1 cellular context compared by ENCODE assay signal in genomic region chr12:110782068-110782467, GRCh38.
TF ChIP-seq lines count a peak whose summit lies in the region.

No MANE protein-coding gene starts in this region.

TF ChIP-seq in HCT116, 20 proteins besides CTCF, POLR2A, EP300 and RAD21:
- TF ChIP-seq, protein P1, sequence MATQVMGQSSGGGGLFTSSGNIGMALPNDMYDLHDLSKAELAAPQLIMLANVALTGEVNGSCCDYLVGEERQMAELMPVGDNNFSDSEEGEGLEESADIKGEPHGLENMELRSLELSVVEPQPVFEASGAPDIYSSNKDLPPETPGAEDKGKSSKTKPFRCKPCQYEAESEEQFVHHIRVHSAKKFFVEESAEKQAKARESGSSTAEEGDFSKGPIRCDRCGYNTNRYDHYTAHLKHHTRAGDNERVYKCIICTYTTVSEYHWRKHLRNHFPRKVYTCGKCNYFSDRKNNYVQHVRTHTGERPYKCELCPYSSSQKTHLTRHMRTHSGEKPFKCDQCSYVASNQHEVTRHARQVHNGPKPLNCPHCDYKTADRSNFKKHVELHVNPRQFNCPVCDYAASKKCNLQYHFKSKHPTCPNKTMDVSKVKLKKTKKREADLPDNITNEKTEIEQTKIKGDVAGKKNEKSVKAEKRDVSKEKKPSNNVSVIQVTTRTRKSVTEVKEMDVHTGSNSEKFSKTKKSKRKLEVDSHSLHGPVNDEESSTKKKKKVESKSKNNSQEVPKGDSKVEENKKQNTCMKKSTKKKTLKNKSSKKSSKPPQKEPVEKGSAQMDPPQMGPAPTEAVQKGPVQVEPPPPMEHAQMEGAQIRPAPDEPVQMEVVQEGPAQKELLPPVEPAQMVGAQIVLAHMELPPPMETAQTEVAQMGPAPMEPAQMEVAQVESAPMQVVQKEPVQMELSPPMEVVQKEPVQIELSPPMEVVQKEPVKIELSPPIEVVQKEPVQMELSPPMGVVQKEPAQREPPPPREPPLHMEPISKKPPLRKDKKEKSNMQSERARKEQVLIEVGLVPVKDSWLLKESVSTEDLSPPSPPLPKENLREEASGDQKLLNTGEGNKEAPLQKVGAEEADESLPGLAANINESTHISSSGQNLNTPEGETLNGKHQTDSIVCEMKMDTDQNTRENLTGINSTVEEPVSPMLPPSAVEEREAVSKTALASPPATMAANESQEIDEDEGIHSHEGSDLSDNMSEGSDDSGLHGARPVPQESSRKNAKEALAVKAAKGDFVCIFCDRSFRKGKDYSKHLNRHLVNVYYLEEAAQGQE (IDR thresholded peaks at IDR 0.05; ENCODE audit: low read depth) = no peak
- TF ChIP-seq EZH2phosphoT487 (IDR thresholded peaks at IDR 0.05; ENCODE audit: borderline replicate concordance) (no peak), CEBPB (IDR thresholded peaks at IDR 0.05; ENCODE audit: low read depth) (no peak), YY1 (IDR thresholded peaks at IDR 0.05; ENCODE audit: extremely low read depth, insufficient replicate concordance, low read depth, low read length) (no peak), CBX3 (IDR thresholded peaks at IDR 0.05; ENCODE audit: low read depth) (no peak), FOSL1 (IDR thresholded peaks at IDR 0.05; ENCODE audit: low read depth) (no peak), POLR2AphosphoS5 (IDR thresholded peaks at IDR 0.05; ENCODE audit: low read depth, low read length) (no peak), SIN3A (IDR thresholded peaks at IDR 0.05; ENCODE audit: low read depth) (no peak), ATF3 (IDR thresholded peaks at IDR 0.05) (no peak), ELF1 (IDR thresholded peaks at IDR 0.05; ENCODE audit: borderline replicate concordance, low read depth) (no peak), ZBTB33 (IDR thresholded peaks at IDR 0.05; ENCODE audit: extremely low read depth, insufficient replicate concordance, low read length) (no peak), MAX (IDR thresholded peaks at IDR 0.05) (no peak), ZNF274 (IDR thresholded peaks at IDR 0.05; ENCODE audit: low read depth, low read length) (no peak), ZFX (IDR thresholded peaks at IDR 0.05) (no peak), JUND (IDR thresholded peaks at IDR 0.05) (no peak), EZH2 (IDR thresholded peaks at IDR 0.05) (no peak), SP1 (IDR thresholded peaks at IDR 0.05; ENCODE audit: low read depth) (no peak), SRF (IDR thresholded peaks at IDR 0.05; ENCODE audit: low read depth) (no peak), EGR1 (IDR thresholded peaks at IDR 0.05; ENCODE audit: low read depth) (no peak)
